In the genomic region with DNA sequence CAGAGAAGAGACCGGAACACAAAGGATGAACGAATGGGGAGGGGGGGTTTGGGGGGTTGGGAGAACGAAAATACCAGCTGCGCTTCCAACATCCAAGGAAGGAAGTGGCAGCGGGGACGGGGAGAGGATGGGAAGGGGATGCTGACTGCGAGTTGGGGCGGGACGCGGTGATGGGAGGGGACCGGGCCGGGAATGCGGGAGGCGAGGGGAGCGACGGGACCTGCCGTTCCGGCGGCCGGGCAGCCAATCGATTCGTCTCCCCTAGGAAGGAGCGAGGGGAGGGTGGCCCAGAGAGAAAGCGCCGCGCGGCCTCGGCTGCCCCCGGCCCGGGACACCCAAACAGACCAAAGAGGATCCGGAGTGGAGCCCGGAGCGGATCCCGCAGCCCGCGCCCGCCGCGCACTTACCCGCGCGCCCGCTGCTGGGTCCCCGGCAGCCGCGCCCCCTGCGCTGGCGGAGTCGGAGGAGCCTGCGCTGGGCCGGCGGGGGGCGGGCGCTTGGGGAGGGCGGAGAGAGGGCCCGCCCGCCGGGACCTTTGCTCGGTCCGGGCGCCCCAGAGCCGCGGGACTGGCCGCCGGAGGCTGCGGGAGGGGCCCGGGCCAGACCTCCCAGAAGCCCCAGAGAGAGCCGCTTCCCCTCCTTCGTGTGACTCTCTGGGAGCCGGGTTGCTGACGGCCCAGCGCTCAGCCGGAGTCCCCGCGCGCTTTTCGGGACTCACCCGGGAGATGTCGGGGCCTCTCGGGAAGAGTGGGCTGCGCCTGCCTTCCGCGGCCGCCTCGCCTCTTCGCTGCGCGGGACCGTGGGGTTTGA, we compare ENCODE assay signal across 1 cellular context.
A peak's percentile ranks its signal among the peaks of the same experiment; 100 is the strongest.
TF ChIP-seq lines count a peak whose summit lies in the region.

GSDME (minus strand) TSS at position 476 of the 810 bp plus-strand sequence. CDS start 7,690 bp downstream, outside the sequence.

TF ChIP-seq in WTC11, 78 proteins besides CTCF, POLR2A, EP300 and RAD21 (continued from another document):
- no peak for TF ChIP-seq ZNF512 (CRISPR knock-in tag; IDR thresholded peaks at IDR 0.05; ENCODE audit: borderline replicate concordance)
- no peak for TF ChIP-seq ZNF263 (CRISPR knock-in tag; IDR thresholded peaks at IDR 0.05; ENCODE audit: low read depth)
- TF ChIP-seq NFYB (CRISPR knock-in tag; conservative IDR thresholded peaks at IDR 0.05; ENCODE audit: low read depth) = no peak; the same call in 1 of the 2 replicates
- TF ChIP-seq, protein P1, sequence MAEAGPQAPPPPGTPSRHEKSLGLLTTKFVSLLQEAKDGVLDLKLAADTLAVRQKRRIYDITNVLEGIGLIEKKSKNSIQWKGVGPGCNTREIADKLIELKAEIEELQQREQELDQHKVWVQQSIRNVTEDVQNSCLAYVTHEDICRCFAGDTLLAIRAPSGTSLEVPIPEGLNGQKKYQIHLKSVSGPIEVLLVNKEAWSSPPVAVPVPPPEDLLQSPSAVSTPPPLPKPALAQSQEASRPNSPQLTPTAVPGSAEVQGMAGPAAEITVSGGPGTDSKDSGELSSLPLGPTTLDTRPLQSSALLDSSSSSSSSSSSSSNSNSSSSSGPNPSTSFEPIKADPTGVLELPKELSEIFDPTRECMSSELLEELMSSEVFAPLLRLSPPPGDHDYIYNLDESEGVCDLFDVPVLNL (CRISPR knock-in tag; IDR thresholded peaks at IDR 0.05; ENCODE audit: borderline replicate concordance, low read depth) = no peak
- TF ChIP-seq MAX (CRISPR knock-in tag; IDR thresholded peaks at IDR 0.05) = peak; percentile 16; the same call in 1 of the 2 replicates
